In genomic region chr5:134131165-134131564, GRCh38 we compare ENCODE assay signal across 15 cellular contexts. TPM values are rescaled to one million over a fixed set of nuclear protein-coding genes. Genes with fewer than 3 reads are reported as not detected.
DNase-seq lines count a peak whose midpoint lies in the region; ATAC-seq lines count a peak whose summit lies in the region.
"Had no signal": no experiment of that assay in that cellular context is flagged by ENCODE, and none has a peak within 500 bp of the region (broad histone marks: within the 10 kb centered on the region; RNA-seq: fewer than 3 reads in every experiment).

No MANE protein-coding gene starts in this region.

- peaks cover 99% of the 10 kb centered on the region for H3K4me1 Mint-ChIP-seq in activated T-cell treated with anti-CD3 and anti-CD28 coated beads, Interleukin-2, amount 50 U/mL, for 4 hours (ENCODE audit: low read depth)
- peaks cover 91 to 93% of the 10 kb centered on the region in 2 donors for H3K4me1 Mint-ChIP-seq in immature natural killer cell
- H3K4me1 Mint-ChIP-seq in stimulated activated memory B cell treated with anti-CD40 and anti-IgM and Interleukin-4, amounts not matched to agents 10 μg/mL and 1 μg/mL and 100 μg/mL, for 72 hours = peaks cover 97% of the 10 kb centered on the region

- no peaks in the 10 kb centered on the region for H3K27me3 Mint-ChIP-seq in activated T-cell treated with anti-CD3 and anti-CD28 coated beads, Interleukin-2, amount 50 U/mL, for 4 hours (ENCODE audit: low read depth)
- peaks cover 12 to 29% (median 15%) of the 10 kb centered on the region in 3 donors for H3K27me3 Mint-ChIP-seq in immature natural killer cell (ENCODE audit: low read depth in 3 of 3)
- no peaks in the 10 kb centered on the region for H3K27me3 Mint-ChIP-seq in stimulated activated memory B cell treated with anti-CD40 and anti-IgM and Interleukin-4, amounts not matched to agents 10 μg/mL and 1 μg/mL and 100 μg/mL, for 72 hours

- peak; percentile 18 to 25 for ATAC-seq in activated CD4-positive, CD25-positive, alpha-beta regulatory T cell treated with anti-CD3 and anti-CD28 coated beads, Interleukin-2, amount 50 U/mL, for 24 hours
- ATAC-seq in activated T-cell treated with anti-CD3 and anti-CD28 coated beads, Interleukin-2, amount 50 U/mL, for 4 hours = peak; percentile 15 to 31
- ATAC-seq in stimulated activated memory B cell treated with anti-CD40 and anti-IgM and Interleukin-4, amounts not matched to agents 10 μg/mL and 1 μg/mL and 100 μg/mL, for 72 hours = no peak
- ATAC-seq in HG03025 (IDR thresholded peaks at IDR 0.05; ENCODE audit: low FRiP score, unreplicated experiment) (no peak), GM21576 (IDR thresholded peaks at IDR 0.05; ENCODE audit: unreplicated experiment) (no peak)
- ATAC-seq: gastroesophageal sphincter, psoas muscle had no signal

- H3K36me3 Mint-ChIP-seq in activated T-cell treated with anti-CD3 and anti-CD28 coated beads, Interleukin-2, amount 50 U/mL, for 4 hours (ENCODE audit: insufficient read depth) = peaks cover 19% of the 10 kb centered on the region
- peaks cover 5 to 13% (median 13%) of the 10 kb centered on the region in 3 donors for H3K36me3 Mint-ChIP-seq in immature natural killer cell
- peaks cover 27% of the 10 kb centered on the region for H3K36me3 Mint-ChIP-seq in stimulated activated memory B cell treated with anti-CD40 and anti-IgM and Interleukin-4, amounts not matched to agents 10 μg/mL and 1 μg/mL and 100 μg/mL, for 72 hours

- H3K4me3 Mint-ChIP-seq in activated T-cell treated with anti-CD3 and anti-CD28 coated beads, Interleukin-2, amount 50 U/mL, for 4 hours = peak overlapping the region; percentile 72
- peak overlapping the region; percentile 51 to 83 (median 74) for H3K4me3 Mint-ChIP-seq in immature natural killer cell
- peak overlapping the region; percentile 9 for H3K4me3 Mint-ChIP-seq in stimulated activated memory B cell treated with anti-CD40 and anti-IgM and Interleukin-4, amounts not matched to agents 10 μg/mL and 1 μg/mL and 100 μg/mL, for 72 hours

- peak overlapping the region; percentile 93 to 98 (median 97) for H3K27ac Mint-ChIP-seq in immature natural killer cell
- H3K27ac Mint-ChIP-seq in stimulated activated memory B cell treated with anti-CD40 and anti-IgM and Interleukin-4, amounts not matched to agents 10 μg/mL and 1 μg/mL and 100 μg/mL, for 72 hours = peak overlapping the region; percentile 55

- H3K9me3 Mint-ChIP-seq in activated T-cell treated with anti-CD3 and anti-CD28 coated beads, Interleukin-2, amount 50 U/mL, for 4 hours = no peaks in the 10 kb centered on the region
- H3K9me3 Mint-ChIP-seq in immature natural killer cell = no peaks in the 10 kb centered on the region
- H3K9me3 Mint-ChIP-seq in stimulated activated memory B cell treated with anti-CD40 and anti-IgM and Interleukin-4, amounts not matched to agents 10 μg/mL and 1 μg/mL and 100 μg/mL, for 72 hours = no peaks in the 10 kb centered on the region

- DNase-seq in activated CD4-positive, CD25-positive, alpha-beta regulatory T cell (lab: John Stamatoyannopoulos, UW) = no peak
- DNase-seq in activated T-cell treated with anti-CD3 and anti-CD28 coated beads, Interleukin-2, amount 50 U/mL, for 4 hours = peak; percentile 40
- DNase-seq in immature natural killer cell = peak; percentile 53 to 64 (median 56)
- no peak for DNase-seq in NCI-H2107 treated with DMSO at 0.1 percent for 48 hours (lab: John Stamatoyannopoulos, UW; ENCODE audit: unreplicated experiment)
- DNase-seq: 8988T, activated gamma-delta T cell, NCI-H1092, NCI-H446 treated with DMSO at 0.1 percent for 48 hours, WERI-Rb-1 had no signal

RNA-seq across cellular contexts. Expression of gene TCF7, which starts 16.7 kb away (rescaled TPM):
- 10 to 100 TPM; 34.4 to 49.7 (median 37.3) TPM for total RNA-seq in activated T-cell treated with anti-CD3 and anti-CD28 coated beads, Interleukin-2, amount 50 U/mL, for 4 hours
- polyA plus RNA-seq in immature natural killer cell = 10 to 100 TPM; 14.9 to 50.9 (median 38.2) TPM

RNA-seq across cellular contexts. Expression of gene SKP1, which starts 45.6 kb away (rescaled TPM):
- total RNA-seq in activated T-cell treated with anti-CD3 and anti-CD28 coated beads, Interleukin-2, amount 50 U/mL, for 4 hours = 100 to 1,000 TPM; 273 to 286 (median 282) TPM
- 1,000 to 10,000 TPM in 2 of 3 donors, 100 to 1,000 TPM in 1; 955 to 1,349 (median 1,131) TPM for polyA plus RNA-seq in immature natural killer cell

Comparison
In these comparisons a context has a peak if more than half of its experiments do, and no peak if none do; other contexts are left out.
1. ATAC-seq: peak in activated CD4-positive, CD25-positive, alpha-beta regulatory T cell treated with anti-CD3 and anti-CD28 coated beads, Interleukin-2, amount 50 U/mL, for 24 hours (2 of 2) and activated T-cell treated with anti-CD3 and anti-CD28 coated beads, Interleukin-2, amount 50 U/mL, for 4 hours (2 of 2); none in stimulated activated memory B cell treated with anti-CD40 and anti-IgM and Interleukin-4, amounts not matched to agents 10 μg/mL and 1 μg/mL and 100 μg/mL, for 72 hours (single experiment), HG03025 (single experiment) and GM21576 (single experiment).
2. DNase-seq: peak in activated T-cell treated with anti-CD3 and anti-CD28 coated beads, Interleukin-2, amount 50 U/mL, for 4 hours (single experiment) and immature natural killer cell (3 of 3); none in activated CD4-positive, CD25-positive, alpha-beta regulatory T cell (0 of 4) and NCI-H2107 treated with DMSO at 0.1 percent for 48 hours (single experiment).
3. H3K4me3 Mint-ChIP-seq: peak in every context shown above with its lines; median percentile 74 in immature natural killer cell; 72 in activated T-cell treated with anti-CD3 and anti-CD28 coated beads, Interleukin-2, amount 50 U/mL, for 4 hours; 9 in stimulated activated memory B cell treated with anti-CD40 and anti-IgM and Interleukin-4, amounts not matched to agents 10 μg/mL and 1 μg/mL and 100 μg/mL, for 72 hours.